20 cellular contexts compared by ENCODE assay signal in genomic region chr1:81433676-81434075, GRCh38.
DNase-seq lines count a peak whose midpoint lies in the region; ATAC-seq, FAIRE-seq and TF ChIP-seq lines count a peak whose summit lies in the region.
"Had no signal": no experiment of that assay in that cellular context is flagged by ENCODE, and none has a peak within 500 bp of the region (broad histone marks: within the 10 kb centered on the region; RNA-seq: fewer than 3 reads in every experiment).

No MANE protein-coding gene starts in this region.

- TF ChIP-seq EP300 in H1 (IDR thresholded peaks at IDR 0.05; ENCODE audit: borderline replicate concordance in 1 of 2, low read depth in 2 of 2, low read length in 2 of 2), result no peak

- H2BK120ac ChIP-seq in H1 (replicated peaks; ENCODE audit: low read depth, low read length), result no peak overlapping the region

- 98% methylated on average over 2 of the region's 2 CpGs; no CpG with 5 or more reads in 1 of the 2 experiments for WGBS in H1 (ENCODE audit: extremely low coverage in 1 of 2, insufficient coverage in 1 of 2, insufficient read length in 1 of 2, insufficient replicate concordance in 2 of 2, low coverage in 1 of 2, low lambda C conversion rate in 2 of 2, missing lambda C conversion rate in 1 of 2), 2 experiments
- 68 to 86% methylated on average over 2 of the region's 2 CpGs for whole genome bisulfite sequencing in lung, 2 donors

- H3K9ac ChIP-seq in H1 (replicated peaks in 1 of 4; ENCODE audit: extremely low read depth in 1 of 4, low read depth in 3 of 4, low read length in 3 of 4), result no peak overlapping the region

- no peak for TF ChIP-seq RAD21 in H1 (IDR thresholded peaks at IDR 0.05 in 1 of 2, conservative IDR thresholded peaks at IDR 0.05 in 1 of 2; ENCODE audit: low read depth in 2 of 2, low read length in 2 of 2)

- H3K23me2 ChIP-seq in H1 (ENCODE audit: low read depth, low read length), result no peaks in the 10 kb centered on the region

- no peak overlapping the region for H3K27ac Mint-ChIP-seq in activated CD4-positive, alpha-beta T cell treated with anti-CD3 and anti-CD28 coated beads, Interleukin-2, amount 10 ng/mL, durations not matched to agents 24 days and 14 days
- H3K27ac Mint-ChIP-seq: B cell, CD14-positive monocyte had no signal

- no peak overlapping the region for H4K5ac ChIP-seq in H1 (ENCODE audit: insufficient read length, low read depth, low read length)

- no peaks in the 10 kb centered on the region for H3K4me1 Mint-ChIP-seq in activated CD4-positive, alpha-beta T cell treated with anti-CD3 and anti-CD28 coated beads, Interleukin-2, amount 10 ng/mL, durations not matched to agents 24 days and 14 days
- H3K4me1 Mint-ChIP-seq: CD14-positive monocyte had no signal

- CTCF ChIA-PET in H1 (lab: Charles Lee; ENCODE audit: partially characterized antibody), result interaction anchor here (0.6 to 1.0 kb wide), 2 partner anchors 19 to 236 kb away, joined by 3 to 6 read pairs; no protein-coding TSS in a partner anchor

- H3K4me3 ChIP-seq in right atrium auricular region (no peak overlapping the region), H1 (ENCODE audit: extremely low read depth in 1 of 4, insufficient read depth in 2 of 4, low read depth in 3 of 4, low read length in 4 of 4) (no peak overlapping the region), lung (no peak overlapping the region), upper lobe of right lung (no peak overlapping the region)
- H3K4me3 ChIP-seq: A549, Peyer's patch had no signal

- H2BK5ac ChIP-seq in H1 (ENCODE audit: low read depth, low read length), result no peak overlapping the region

- no peak overlapping the region for H3K56ac ChIP-seq in H1 (replicated peaks; ENCODE audit: insufficient read length, low read depth, low read length)

- no peak overlapping the region for H3K4me3 Mint-ChIP-seq in activated CD4-positive, alpha-beta T cell treated with anti-CD3 and anti-CD28 coated beads, Interleukin-2, amount 10 ng/mL, durations not matched to agents 24 days and 14 days
- H3K4me3 Mint-ChIP-seq: B cell, CD14-positive monocyte had no signal

- H4K20me1 ChIP-seq in H1 (replicated peaks in 1 of 2; ENCODE audit: control insufficient read depth in 1 of 2, insufficient read depth in 2 of 2, low read length in 2 of 2), result no peaks in the 10 kb centered on the region

- H4K8ac ChIP-seq in H1 (ENCODE audit: extremely low read depth, insufficient read depth, low read length), result no peak overlapping the region

- no peak for TF ChIP-seq POLR2A in H1 (IDR thresholded peaks at IDR 0.05; ENCODE audit: control extremely low read depth in 1 of 2, low read depth in 2 of 2, low read length in 2 of 2)

- H2BK12ac ChIP-seq in H1 (ENCODE audit: low read depth, low read length), result no peak overlapping the region; the same call in 1 of the 2 replicates

- H3K9me3 Mint-ChIP-seq in activated CD4-positive, alpha-beta T cell treated with anti-CD3 and anti-CD28 coated beads, Interleukin-2, amount 10 ng/mL, durations not matched to agents 24 days and 14 days, result no peaks in the 10 kb centered on the region

- peak overlapping the region; percentile 19 to 28 for H3K27ac ChIP-seq in right atrium auricular region
- H3K27ac ChIP-seq in H1 (ENCODE audit: low read depth, low read length), result no peak overlapping the region
- peak overlapping the region; percentile 11 to 44 for H3K27ac ChIP-seq in lung (ENCODE audit: low read depth in 1 of 2, low read length in 1 of 2)
- H3K27ac ChIP-seq in upper lobe of right lung, result peak overlapping the region; percentile 55
- H3K27ac ChIP-seq: A549 had no signal

- H3K27me3 ChIP-seq in right atrium auricular region (no peaks in the 10 kb centered on the region), H1 (replicated peaks in 1 of 4; ENCODE audit: control insufficient read depth in 3 of 4, extremely low read depth in 1 of 4, insufficient read depth in 3 of 4, low read length in 3 of 4) (no peaks in the 10 kb centered on the region), lung (ENCODE audit: control insufficient read depth, insufficient read depth) (no peaks in the 10 kb centered on the region), upper lobe of right lung (no peaks in the 10 kb centered on the region)
- H3K27me3 ChIP-seq: Peyer's patch had no signal

- H3K36me3 ChIP-seq in right atrium auricular region, result no peaks in the 10 kb centered on the region
- H3K36me3 ChIP-seq in H1 (ENCODE audit: control insufficient read depth in 2 of 4, insufficient read depth in 4 of 4, low read length in 3 of 4), result no peaks in the 10 kb centered on the region
- H3K36me3 ChIP-seq in lung (ENCODE audit: control insufficient read depth in 2 of 2, insufficient read depth in 2 of 2, low read length in 2 of 2), result no peaks in the 10 kb centered on the region
- H3K36me3 ChIP-seq in upper lobe of right lung, result no peaks in the 10 kb centered on the region
- H3K36me3 ChIP-seq: Peyer's patch had no signal

- ATAC-seq in Right ventricle myocardium inferior, result no peak
- ATAC-seq in lung (ENCODE audit: insufficient read depth, low FRiP score), result no peak
- no peak for ATAC-seq in upper lobe of right lung
- ATAC-seq: A549 had no signal

- H3K4ac ChIP-seq in H1 (replicated peaks; ENCODE audit: insufficient read length, low read depth, low read length), result no peak overlapping the region

- H3K79me1 ChIP-seq in H1 (ENCODE audit: low read depth, low read length), result no peaks in the 10 kb centered on the region

- H4K91ac ChIP-seq in H1 (replicated peaks; ENCODE audit: insufficient read length, low read length), result no peak overlapping the region

- no peak overlapping the region; the same call in 1 of the 2 replicates for H3K18ac ChIP-seq in H1 (ENCODE audit: extremely low read depth, low read length)

- POLR2A ChIA-PET in H1 (lab: Charles Lee; ENCODE audit: partially characterized antibody), result no interaction called here

- H3K9me3 ChIP-seq in right atrium auricular region (no peaks in the 10 kb centered on the region), H1 (ENCODE audit: insufficient read depth in 2 of 2, low read depth in 1 of 2, low read length in 1 of 2) (no peaks in the 10 kb centered on the region), lung (ENCODE audit: control insufficient read depth in 2 of 2, insufficient read depth in 1 of 2, low read length in 1 of 2) (no peaks in the 10 kb centered on the region), upper lobe of right lung (no peaks in the 10 kb centered on the region)
- H3K9me3 ChIP-seq: A549, Peyer's patch had no signal

- H2BK15ac ChIP-seq in H1 (ENCODE audit: low read length), result no peak overlapping the region

- no peak overlapping the region for H2AFZ ChIP-seq in H1 (ENCODE audit: low read length)

- H3K27me3 Mint-ChIP-seq in activated CD4-positive, alpha-beta T cell treated with anti-CD3 and anti-CD28 coated beads, Interleukin-2, amount 10 ng/mL, durations not matched to agents 24 days and 14 days, result no peaks in the 10 kb centered on the region
- H3K27me3 Mint-ChIP-seq: B cell had no signal

- no peak overlapping the region for H2AK5ac ChIP-seq in H1 (ENCODE audit: low read depth, low read length)

- intact Hi-C loops in Right ventricle myocardium inferior (cut with DNase I), result loop anchor here (5.0 kb wide), 1 partner anchor 64 kb away; no protein-coding TSS in a partner anchor
- intact Hi-C loops in upper lobe of right lung (cut with DNase I), result no loop called here
- intact Hi-C loops in activated CD4-positive, alpha-beta T cell treated with anti-CD3 and anti-CD28 coated beads, Interleukin-2, amount 10 ng/mL, durations not matched to agents 24 days and 14 days (cut with micrococcal nuclease), result no loop called here

- H3K4me2 ChIP-seq in H1 (ENCODE audit: insufficient read depth in 1 of 2, low read depth in 2 of 2, low read length in 2 of 2), result no peak overlapping the region
- H3K4me2 ChIP-seq: A549 had no signal

- H3K79me2 ChIP-seq in H1 (ENCODE audit: control insufficient read depth in 1 of 2, insufficient read depth in 2 of 2, low read length in 2 of 2), result no peaks in the 10 kb centered on the region

- DNase-seq in right atrium auricular region (ENCODE audit: low spot score) (no peak), Right ventricle myocardium inferior (ENCODE audit: missing footprints) (no peak), H1 (ENCODE audit: low read depth in 1 of 2, low spot score in 2 of 2) (no peak), lung (ENCODE audit: low spot score) (no peak), upper lobe of right lung (no peak), GM19239 (ENCODE audit: insufficient read length, low spot score) (no peak)
- DNase-seq in activated CD4-positive, alpha-beta T cell treated with anti-CD3 and anti-CD28 coated beads, Interleukin-2, amount 10 ng/mL, durations not matched to agents 24 days and 14 days, result no peak
- DNase-seq: EL, GF-D8, Karpas-422, MV-4-11, NCI-H1105 treated with DMSO at 0.1 percent for 48 hours, NCI-H2029 treated with DMSO at 0.1 percent for 48 hours, NCI-H2171 treated with DMSO at 0.1 percent for 48 hours, NCI-H524 treated with DMSO at 0.1 percent for 48 hours, Peyer's patch had no signal

- peaks cover 0 to 30% of the 10 kb centered on the region in 2 donors for H3K4me1 ChIP-seq in right atrium auricular region
- H3K4me1 ChIP-seq in H1 (replicated peaks in 1 of 4; ENCODE audit: control insufficient read depth in 3 of 4, insufficient read depth in 4 of 4, low read length in 3 of 4), result peaks cover 7 to 20% (median 15%) of the 10 kb centered on the region in 4 experiments
- peaks cover 2 to 6% of the 10 kb centered on the region in 2 donors for H3K4me1 ChIP-seq in lung (ENCODE audit: control insufficient read depth in 2 of 2, insufficient read depth in 2 of 2, low read length in 2 of 2)
- H3K4me1 ChIP-seq in upper lobe of right lung, result no peaks in the 10 kb centered on the region
- H3K4me1 ChIP-seq: A549, Peyer's patch had no signal

- no peak overlapping the region for H3K23ac ChIP-seq in H1 (ENCODE audit: insufficient read length)

- H2BK20ac ChIP-seq in H1 (ENCODE audit: low read length), result 0 out of 2 replicates have a peak overlapping the region, but pooled peaks have one; percentile 51

- FAIRE-seq in H1 (lab: Jason Lieb, UNC), result no peak
- no peak for FAIRE-seq in GM19239 (lab: Jason Lieb, UNC)
- FAIRE-seq: A549, H54 had no signal

- no peak for TF ChIP-seq CTCF in right atrium auricular region (IDR thresholded peaks at IDR 0.05)
- no peak for TF ChIP-seq CTCF in H1 (IDR thresholded peaks at IDR 0.05; ENCODE audit: control extremely low read depth in 1 of 3, insufficient read depth in 1 of 3, low read depth in 1 of 3, low read length in 3 of 3)
- no peak for TF ChIP-seq CTCF in lung (IDR thresholded peaks at IDR 0.05; ENCODE audit: control extremely low read depth, extremely low read depth)
- TF ChIP-seq CTCF in upper lobe of right lung (IDR thresholded peaks at IDR 0.05), result no peak

- H3K36me3 Mint-ChIP-seq in activated CD4-positive, alpha-beta T cell treated with anti-CD3 and anti-CD28 coated beads, Interleukin-2, amount 10 ng/mL, durations not matched to agents 24 days and 14 days (ENCODE audit: low read depth), result no peaks in the 10 kb centered on the region
- H3K36me3 Mint-ChIP-seq: CD14-positive monocyte had no signal

- H3K14ac ChIP-seq in H1 (ENCODE audit: insufficient read length), result no peak overlapping the region

TF ChIP-seq in H1, 55 proteins besides CTCF, POLR2A, EP300 and RAD21 (continues in another document):
- TF ChIP-seq SAP30 (IDR thresholded peaks at IDR 0.05; ENCODE audit: insufficient read depth, insufficient replicate concordance, low read length) (no peak), RXRA (IDR thresholded peaks at IDR 0.05; ENCODE audit: insufficient read depth, low read depth, low read length) (no peak), SP2 (IDR thresholded peaks at IDR 0.05; ENCODE audit: low read length) (no peak), CHD1 (IDR thresholded peaks at IDR 0.05; ENCODE audit: low read depth, low read length) (no peak)
